ENCODE assay signal across 1 cellular context in genomic region chr19:50720181-50720920, GRCh38.
TF ChIP-seq lines count a peak whose summit lies in the region.

No MANE protein-coding gene starts in this region.

TF ChIP-seq in K562, 482 proteins besides CTCF, POLR2A, EP300 and RAD21:
- no peak for TF ChIP-seq BMI1 (IDR thresholded peaks at IDR 0.05; ENCODE audit: low read length)
- TF ChIP-seq FOXA1 (IDR thresholded peaks at IDR 0.05; ENCODE audit: borderline replicate concordance), result no peak
- no peak for TF ChIP-seq TFE3 (CRISPR knock-in tag; IDR thresholded peaks at IDR 0.05)
- peak; percentile 56; the same call in 1 of the 2 replicates for TF ChIP-seq BCOR (IDR thresholded peaks at IDR 0.05)
- no peak for TF ChIP-seq CGGBP1 (CRISPR knock-in tag; IDR thresholded peaks at IDR 0.05)
- no peak for TF ChIP-seq MTA1 (IDR thresholded peaks at IDR 0.05; ENCODE audit: borderline replicate concordance)
- TF ChIP-seq PTTG1 (tag; IDR thresholded peaks at IDR 0.05; ENCODE audit: low read depth), result no peak
- no peak for TF ChIP-seq TAF9B (IDR thresholded peaks at IDR 0.05; ENCODE audit: partially characterized antibody)
- TF ChIP-seq CCNT2 (IDR thresholded peaks at IDR 0.05; ENCODE audit: borderline replicate concordance, extremely low read depth, insufficient read length, low read depth, low read length), result no peak
- no peak for TF ChIP-seq MBD1 (CRISPR knock-in tag; IDR thresholded peaks at IDR 0.05)
- 0 out of 4 replicates have a peak, but pooled peaks of 1 of the 2 experiments have one; percentile 16 for TF ChIP-seq KDM1A (IDR thresholded peaks at IDR 0.05)
- TF ChIP-seq RB1 (IDR thresholded peaks at IDR 0.05; ENCODE audit: low read depth), result no peak
- TF ChIP-seq PML (IDR thresholded peaks at IDR 0.05; ENCODE audit: low read length), result no peak
- no peak for TF ChIP-seq BRD9 (IDR thresholded peaks at IDR 0.05; ENCODE audit: low read depth, partially characterized antibody)
- TF ChIP-seq MXD1 (CRISPR knock-in tag; IDR thresholded peaks at IDR 0.05; ENCODE audit: borderline replicate concordance, poor library complexity, severe bottlenecking), result no peak
- no peak for TF ChIP-seq THAP7 (CRISPR knock-in tag; IDR thresholded peaks at IDR 0.05)
- peak; percentile 37 for TF ChIP-seq ZFP36 (IDR thresholded peaks at IDR 0.05; ENCODE audit: low read depth, low read length, partially characterized antibody)
- 0 out of 2 replicates have a peak, but pooled peaks have one; percentile 44 for TF ChIP-seq GATAD2A (IDR thresholded peaks at IDR 0.05)
TF ChIP-seq in K562: peak in this region for 4.
